Comparison of ENCODE assay signal across 8 cellular contexts in genomic region chr20:10857362-10858070, GRCh38.
DNase-seq lines count a peak whose midpoint lies in the region; ATAC-seq, FAIRE-seq and TF ChIP-seq lines count a peak whose summit lies in the region.

No MANE protein-coding gene starts in this region.

- no peak for FAIRE-seq in kidney (lab: Jason Lieb, UNC)

- H3K4me1 ChIP-seq in kidney (ENCODE audit: control insufficient read depth in 1 of 2, insufficient read depth in 1 of 2, low read depth in 1 of 2, low read length in 2 of 2) (peaks cover 0 to 17% of the 10 kb centered on the region in 2 donors), thoracic aorta (ENCODE audit: control insufficient read depth in 1 of 2, low read depth in 2 of 2) (peaks cover 6 to 42% of the 10 kb centered on the region in 2 donors)

- H3K36me3 ChIP-seq in brain microvascular endothelial cell (replicated peaks): no peaks in the 10 kb centered on the region
- H3K36me3 ChIP-seq in kidney (ENCODE audit: control insufficient read depth in 1 of 2, insufficient read depth in 2 of 2, low read length in 2 of 2): no peaks in the 10 kb centered on the region
- no peaks in the 10 kb centered on the region for H3K36me3 ChIP-seq in thoracic aorta

- ATAC-seq in thoracic aorta (ENCODE audit: insufficient number of reproducible peaks, low FRiP score, low read depth) (peak; percentile 55), GM18907 (IDR thresholded peaks at IDR 0.05; ENCODE audit: unreplicated experiment) (no peak), HG03135 (IDR thresholded peaks at IDR 0.05; ENCODE audit: unreplicated experiment) (no peak)

- in situ Hi-C loops in brain microvascular endothelial cell (cut with HindIII; ENCODE audit: low pct_ligation_motif_present, low sequenced_read_pairs): no loop called here

- H3K9ac ChIP-seq in kidney (ENCODE audit: low read length in 2 of 2): no peak overlapping the region

- no peak for TF ChIP-seq CTCF in brain microvascular endothelial cell (IDR thresholded peaks at IDR 0.05; ENCODE audit: low read depth, low read length, missing control alignments)
- no peak for TF ChIP-seq CTCF in kidney (IDR thresholded peaks at IDR 0.05; ENCODE audit: borderline replicate concordance, extremely low read depth, insufficient read depth)
- TF ChIP-seq CTCF in thoracic aorta (IDR thresholded peaks at IDR 0.05): no peak

- H3K27me3 ChIP-seq in brain microvascular endothelial cell (replicated peaks) (no peaks in the 10 kb centered on the region), thoracic aorta (replicated peaks; ENCODE audit: insufficient read depth) (no peaks in the 10 kb centered on the region)

- no peak overlapping the region for H3K4me3 ChIP-seq in brain microvascular endothelial cell (ENCODE audit: low read depth, low read length)
- H3K4me3 ChIP-seq in kidney (ENCODE audit: low read length in 2 of 2): no peak overlapping the region
- no peak overlapping the region for H3K4me3 ChIP-seq in thoracic aorta

- DNase-seq in LoVo (ENCODE audit: low spot score): peak; percentile 40
- DNase-seq in brain microvascular endothelial cell: peak; percentile 46
- peak; percentile 79 for DNase-seq in kidney
- DNase-seq in thoracic aorta (ENCODE audit: low spot score): peak; percentile 5
- DNase-seq in NCI-H82 treated with DMSO at 0.1 percent for 48 hours (lab: John Stamatoyannopoulos, UW; ENCODE audit: unreplicated experiment): no peak
- DNase-seq in activated CD8-positive, alpha-beta memory T cell treated with anti-CD3 and anti-CD28 coated beads for 24 hours: no peak

- intact Hi-C loops in kidney (cut with DNase I): no loop called here

- H3K9me3 ChIP-seq in kidney (ENCODE audit: control insufficient read depth in 1 of 2, low read length in 2 of 2): no peaks in the 10 kb centered on the region
- no peaks in the 10 kb centered on the region for H3K9me3 ChIP-seq in thoracic aorta

- no peak overlapping the region for H3K27ac ChIP-seq in brain microvascular endothelial cell
- peak overlapping the region; percentile 43 to 77 for H3K27ac ChIP-seq in kidney (ENCODE audit: low read depth in 2 of 2, low read length in 2 of 2)
- H3K27ac ChIP-seq in thoracic aorta: peak overlapping the region in 1 of 2 donors; percentile 0

Comparison
In these comparisons a context has a peak if more than half of its experiments do, and no peak if none do; other contexts are left out.
1. DNase-seq: peak in LoVo (single experiment), brain microvascular endothelial cell (single experiment), kidney (single experiment) and thoracic aorta (single experiment); none in NCI-H82 treated with DMSO at 0.1 percent for 48 hours (single experiment) and activated CD8-positive, alpha-beta memory T cell treated with anti-CD3 and anti-CD28 coated beads for 24 hours (single experiment).